ENCODE assay signal across 9 cellular contexts in genomic region chr5:53041071-53041692, GRCh38. TPM values are rescaled to one million over a fixed set of nuclear protein-coding genes. Genes with fewer than 3 reads are reported as not detected.
DNase-seq lines count a peak whose midpoint lies in the region; ATAC-seq, FAIRE-seq and TF ChIP-seq lines count a peak whose summit lies in the region.
"Had no signal": no experiment of that assay in that cellular context is flagged by ENCODE, and none has a peak within 500 bp of the region (broad histone marks: within the 10 kb centered on the region; RNA-seq: fewer than 3 reads in every experiment).

No MANE protein-coding gene starts in this region.

- no peak for ATAC-seq in HepG2
- ATAC-seq in right lobe of liver = no peak
- peak; percentile 99 for ATAC-seq in HG03064 (IDR thresholded peaks at IDR 0.05; ENCODE audit: low read depth, unreplicated experiment)

- H4K20me1 ChIP-seq in HepG2 (ENCODE audit: insufficient read depth, low read length) = no peaks in the 10 kb centered on the region; the same call in none of the 2 replicates

- peaks cover 27% of the 10 kb centered on the region for H3K79me2 ChIP-seq in HepG2 (ENCODE audit: insufficient read depth, low read length)

- H3K9me3 ChIP-seq in HepG2 (ENCODE audit: low read length) (no peaks in the 10 kb centered on the region), right lobe of liver (no peaks in the 10 kb centered on the region), transverse colon (no peaks in the 10 kb centered on the region)

- H3K36me3 ChIP-seq in HepG2 (replicated peaks in 1 of 2; ENCODE audit: control insufficient read depth in 1 of 2, insufficient read depth in 2 of 2, low read length in 2 of 2) = peaks cover 7 to 49% of the 10 kb centered on the region in 2 experiments
- H3K36me3 ChIP-seq in right lobe of liver = no peaks in the 10 kb centered on the region
- H3K36me3 ChIP-seq in transverse colon = no peaks in the 10 kb centered on the region

- TF ChIP-seq RAD21 in HepG2 (CRISPR knock-in tag; IDR thresholded peaks at IDR 0.05) = no peak

- no peak overlapping the region for H3K4me2 ChIP-seq in HepG2 (ENCODE audit: low read depth, low read length)

- peak overlapping the region; percentile 72 for H3K27ac Mint-ChIP-seq in activated naive CD8-positive, alpha-beta T cell treated with anti-CD3 and anti-CD28 coated beads for 36 hours
- H3K27ac Mint-ChIP-seq in endothelial cell (ENCODE audit: unreplicated experiment) = no peak overlapping the region

- in situ Hi-C loops in HepG2 (cut with HindIII; ENCODE audit: extremely low pct_ligation_motif_present, low pct_unique_long_range_greater_than_20kb) (no loop called here), transverse colon (cut with MboI; ENCODE audit: low pct_ligation_motif_present in 1 of 4, low pct_unique_long_range_greater_than_20kb in 1 of 4, low sequenced_read_pairs in 3 of 4) (no loop called here)

- H3K27me3 ChIP-seq in HepG2 (ENCODE audit: control insufficient read depth in 1 of 2, insufficient read depth in 2 of 2, low read length in 2 of 2) (no peaks in the 10 kb centered on the region), right lobe of liver (no peaks in the 10 kb centered on the region), transverse colon (no peaks in the 10 kb centered on the region)

- H3K36me3 Mint-ChIP-seq in activated naive CD8-positive, alpha-beta T cell treated with anti-CD3 and anti-CD28 coated beads for 36 hours = peaks cover 2% of the 10 kb centered on the region
- no peaks in the 10 kb centered on the region for H3K36me3 Mint-ChIP-seq in endothelial cell (ENCODE audit: low read depth, unreplicated experiment)

- H3K4me3 ChIP-seq in HepG2 (replicated peaks in 1 of 3; ENCODE audit: insufficient read depth in 1 of 3, low read depth in 2 of 3, low read length in 3 of 3) = no peak overlapping the region
- H3K4me3 ChIP-seq in right lobe of liver = no peak overlapping the region
- no peak overlapping the region for H3K4me3 ChIP-seq in transverse colon

- H3K4me3 Mint-ChIP-seq in activated naive CD8-positive, alpha-beta T cell treated with anti-CD3 and anti-CD28 coated beads for 36 hours = peak overlapping the region; percentile 47
- no peak overlapping the region for H3K4me3 Mint-ChIP-seq in endothelial cell (ENCODE audit: unreplicated experiment)

- TF ChIP-seq CTCF in HepG2 (CRISPR knock-in tag; IDR thresholded peaks at IDR 0.05) (no peak), right lobe of liver (IDR thresholded peaks at IDR 0.05) (no peak), endothelial cell (IDR thresholded peaks at IDR 0.05; ENCODE audit: unreplicated experiment) (no peak), transverse colon (IDR thresholded peaks at IDR 0.05) (no peak)

- no peak for FAIRE-seq in HepG2 (lab: Jason Lieb, UNC)

- 73% methylated on average over 4 of the region's 4 CpGs for WGBS in HepG2 (ENCODE audit: low lambda C conversion rate)
- WGBS in right lobe of liver (ENCODE audit: insufficient coverage, low coverage, low lambda C conversion rate, missing lambda C conversion rate) = 5% methylated on average over 4 of the region's 4 CpGs
- WGBS in transverse colon (ENCODE audit: low coverage in 1 of 2), 2 donors = 27 to 33% methylated on average over 4 of the region's 4 CpGs

- intact Hi-C loops in HepG2 (cut with micrococcal nuclease; ENCODE audit: unreplicated experiment) = no loop called here
- intact Hi-C loops in right lobe of liver (cut with DNase I) = no loop called here
- intact Hi-C loops in transverse colon (cut with DNase I; ENCODE audit: low total_unique reads) = no loop called here

- H3K27ac ChIP-seq in HepG2 (ENCODE audit: extremely low read length, insufficient read depth, low read length) = no peak overlapping the region
- no peak overlapping the region for H3K27ac ChIP-seq in right lobe of liver
- H3K27ac ChIP-seq in transverse colon = no peak overlapping the region

- H3K9me3 Mint-ChIP-seq in activated naive CD8-positive, alpha-beta T cell treated with anti-CD3 and anti-CD28 coated beads for 36 hours = no peaks in the 10 kb centered on the region
- no peaks in the 10 kb centered on the region for H3K9me3 Mint-ChIP-seq in endothelial cell (ENCODE audit: unreplicated experiment)

- peaks cover 56% of the 10 kb centered on the region for H3K4me1 Mint-ChIP-seq in activated naive CD8-positive, alpha-beta T cell treated with anti-CD3 and anti-CD28 coated beads for 36 hours
- peaks cover 10% of the 10 kb centered on the region for H3K4me1 Mint-ChIP-seq in endothelial cell (ENCODE audit: unreplicated experiment)

- H3K9ac ChIP-seq in HepG2 (ENCODE audit: insufficient read depth, low read depth, low read length) = no peak overlapping the region

- CTCF ChIA-PET in HepG2 (lab: Yijun Ruan, JAX; ENCODE audit: low intra/inter-chr PET ratio, low total read pairs) = no interaction called here

- BruUV-seq in HepG2 (replicated peaks; lab: Mats Ljungman, UMichigan) = no TSS peak

- DNase-seq in HepG2 (ENCODE audit: low spot score) = no peak
- DNase-seq in right lobe of liver = no peak
- no peak for DNase-seq in activated naive CD8-positive, alpha-beta T cell treated with anti-CD3 and anti-CD28 coated beads for 36 hours
- DNase-seq in endothelial cell (ENCODE audit: low spot score) = no peak
- no peak for DNase-seq in transverse colon
- DNase-seq in NCI-H2081 treated with DMSO at 0.1 percent for 48 hours (lab: John Stamatoyannopoulos, UW) = no peak
- no peak for DNase-seq in NCI-H2081 (lab: John Stamatoyannopoulos, UW)
- DNase-seq: DMS153 had no signal

- POLR2A ChIA-PET in HepG2 (lab: Yijun Ruan, JAX) = no interaction called here

- TF ChIP-seq POLR2A in HepG2 (IDR thresholded peaks at IDR 0.05; ENCODE audit: insufficient read depth in 1 of 2, low read depth in 2 of 2, low read length in 2 of 2) (no peak), right lobe of liver (IDR thresholded peaks at IDR 0.05) (no peak), transverse colon (IDR thresholded peaks at IDR 0.05) (no peak)

- no peak overlapping the region for H2AFZ ChIP-seq in HepG2 (ENCODE audit: low read length)

- peaks cover 16% of the 10 kb centered on the region for H3K4me1 ChIP-seq in HepG2 (ENCODE audit: insufficient read depth, low read length)
- H3K4me1 ChIP-seq in right lobe of liver = no peaks in the 10 kb centered on the region
- H3K4me1 ChIP-seq in transverse colon = peaks cover 0 to 12% (median 4%) of the 10 kb centered on the region in 4 donors

- TF ChIP-seq EP300 in HepG2 (IDR thresholded peaks at IDR 0.05; ENCODE audit: low read depth in 2 of 2, low read length in 2 of 2) (no peak), HepG2 (CRISPR knock-in tag; IDR thresholded peaks at IDR 0.05; ENCODE audit: borderline replicate concordance) (no peak), transverse colon (IDR thresholded peaks at IDR 0.05; ENCODE audit: low read depth) (no peak)

- peaks cover 9% of the 10 kb centered on the region for H3K27me3 Mint-ChIP-seq in activated naive CD8-positive, alpha-beta T cell treated with anti-CD3 and anti-CD28 coated beads for 36 hours
- no peaks in the 10 kb centered on the region for H3K27me3 Mint-ChIP-seq in endothelial cell (ENCODE audit: unreplicated experiment)

TF ChIP-seq in HepG2, 621 proteins besides CTCF, POLR2A, EP300 and RAD21:
- TF ChIP-seq THYN1 (CRISPR knock-in tag; IDR thresholded peaks at IDR 0.05; ENCODE audit: borderline replicate concordance, low read depth) (no peak), SAP130 (CRISPR knock-in tag; IDR thresholded peaks at IDR 0.05; ENCODE audit: low read depth) (no peak), ZNF205 (CRISPR knock-in tag; IDR thresholded peaks at IDR 0.05) (0 out of 2 replicates have a peak, but pooled peaks have one; percentile 57)

RNA-seq across cellular contexts. Expression of gene ITGA2, which starts 52.0 kb away (rescaled TPM):
- 10.2 and 15.8 TPM in 2 replicates for total RNA-seq in HepG2 (2016; rRNA removed; fragmentation: Illumina TruSeq; extraction: Trizol)
- total RNA-seq in HepG2 (2016; cell fraction: cytosol; rRNA removed; fragmentation: Illumina TruSeq; extraction: Trizol; ENCODE audit: low read depth) = 0.79 and 0.91 TPM in 2 replicates
- 9.7 and 15.3 TPM in 2 replicates for total RNA-seq in HepG2 (2016; cell fraction: insoluble cytoplasmic fraction; rRNA removed; fragmentation: Illumina TruSeq; extraction: Trizol)
- 2.3 and 3.0 TPM in 2 replicates for total RNA-seq in HepG2 (2016; cell fraction: membrane; rRNA removed; fragmentation: Illumina TruSeq; extraction: Trizol)
- total RNA-seq in HepG2 (2016; cell fraction: nucleus; rRNA removed; fragmentation: Illumina TruSeq; extraction: Trizol) = 25.3 and 27.8 TPM in 2 replicates
- polyA plus RNA-seq in HepG2 (2011; rRNA removed) = 49.3 and 58.3 TPM in 2 replicates
- polyA plus RNA-seq in HepG2 (2011; cell fraction: cytosol; rRNA removed) = 24.9 and 38.8 TPM in 2 replicates
- 27.4 and 30.0 TPM in 2 replicates for polyA plus RNA-seq in HepG2 (2011; cell fraction: nucleus; rRNA removed)
- 40.3 and 49.9 TPM in 2 replicates for polyA plus RNA-seq in HepG2 (2012)
- 0.17 and 0.20 TPM in 2 replicates for polyA plus RNA-seq in HepG2 (2016; cell fraction: cytosol; fragmentation: Illumina TruSeq; extraction: Trizol; ENCODE audit: low read depth)
- 3.7 TPM in 2 replicates for polyA plus RNA-seq in HepG2 (2016; cell fraction: insoluble cytoplasmic fraction; fragmentation: Illumina TruSeq; extraction: Trizol; ENCODE audit: low read depth)
- 0.45 and 0.72 TPM in 2 replicates for polyA plus RNA-seq in HepG2 (2016; cell fraction: membrane; fragmentation: Illumina TruSeq; extraction: Trizol; ENCODE audit: low read depth)
- 15.1 and 16.2 TPM in 2 replicates for polyA plus RNA-seq in HepG2 (2016; cell fraction: nucleus; fragmentation: Illumina TruSeq; extraction: Trizol; ENCODE audit: insufficient read depth, low read depth)
- polyA minus RNA-seq in HepG2 (2011; rRNA and poly(A)+ RNA removed; ENCODE audit: low replicate concordance) = 19.4 and 121 TPM in 2 replicates
- polyA minus RNA-seq in HepG2 (2011; cell fraction: cytosol; rRNA and poly(A)+ RNA removed) = 105 and 135 TPM in 2 replicates
- 209 and 232 TPM in 2 replicates for polyA minus RNA-seq in HepG2 (2011; cell fraction: nucleus; rRNA and poly(A)+ RNA removed)
- 1 to 10 TPM in 1 of 6 experiments, under 1 TPM in 5; 0.11 to 1.6 (median 0.40) TPM for total RNA-seq in right lobe of liver
- total RNA-seq in activated naive CD8-positive, alpha-beta T cell treated with anti-CD3 and anti-CD28 coated beads for 36 hours = 1 to 10 TPM; 1.7 to 2.0 TPM
- 15.1 TPM for total RNA-seq in endothelial cell (ENCODE audit: unreplicated experiment)
- total RNA-seq in transverse colon = 10 to 100 TPM in 1 of 4 donors, 1 to 10 TPM in 3; 1.5 to 10.1 (median 8.7) TPM
